In genomic region chr6:42138630-42139619, GRCh38 we compare ENCODE assay signal across 12 cellular contexts. TPM values are rescaled to one million over a fixed set of nuclear protein-coding genes. Genes with fewer than 3 reads are reported as not detected.
A peak's percentile ranks its signal among the peaks of the same experiment; 100 is the strongest.
DNase-seq lines count a peak whose midpoint lies in the region; ATAC-seq, FAIRE-seq and TF ChIP-seq lines count a peak whose summit lies in the region.
"Had no signal": no experiment of that assay in that cellular context is flagged by ENCODE, and none has a peak within 500 bp of the region (broad histone marks: within the 10 kb centered on the region; RNA-seq: fewer than 3 reads in every experiment).

No MANE protein-coding gene starts in this region.

- H3K79me1 ChIP-seq in H9 (ENCODE audit: insufficient read depth, low read depth, low read length, poor library complexity, severe bottlenecking) (no peaks in the 10 kb centered on the region), neuronal stem cell (ENCODE audit: low read depth, low read length) (no peaks in the 10 kb centered on the region)

- H3K23ac ChIP-seq in H9 (ENCODE audit: insufficient read length, low read depth, low read length) (no peak overlapping the region), neuronal stem cell (ENCODE audit: low read depth, low read length, poor library complexity) (no peak overlapping the region)

- POLR2A ChIA-PET in endothelial cell of umbilical vein (lab: Charles Lee): interaction anchor here (0.5 kb wide), 1 partner anchor 87 kb away, joined by 8 read pairs; no protein-coding TSS in a partner anchor

- no peaks in the 10 kb centered on the region for H3K9me3 Mint-ChIP-seq in H9
- no peaks in the 10 kb centered on the region for H3K9me3 Mint-ChIP-seq in activated T-cell treated with anti-CD3 and anti-CD28 coated beads, Interleukin-2, amount 50 U/mL, for 24 hours

- H3K9ac ChIP-seq in H9 (ENCODE audit: extremely low read depth, insufficient read length, low read length): no peak overlapping the region
- H3K9ac ChIP-seq in endothelial cell of umbilical vein (replicated peaks; ENCODE audit: extremely low read depth, insufficient read depth, low read length): no peak overlapping the region
- H3K9ac ChIP-seq in neuronal stem cell (ENCODE audit: low read depth, low read length, poor library complexity): no peak overlapping the region
- no peak overlapping the region for H3K9ac ChIP-seq in MM.1S (ENCODE audit: low read length)

- H3K27me3 ChIP-seq in H9 (ENCODE audit: insufficient read depth, low read length) (no peaks in the 10 kb centered on the region), endothelial cell of umbilical vein (ENCODE audit: control insufficient read depth in 2 of 2, insufficient read depth in 2 of 2, low read length in 2 of 2) (peaks cover 2% of the 10 kb centered on the region in 2 experiments), neuronal stem cell (ENCODE audit: control insufficient read depth in 3 of 3, insufficient read depth in 3 of 3, low read depth in 1 of 3, low read length in 3 of 3) (peaks cover 7 to 45% (median 35%) of the 10 kb centered on the region in 3 experiments), MM.1S (replicated peaks; ENCODE audit: insufficient read depth, low read length) (peaks cover 19% of the 10 kb centered on the region)

- H2BK5ac ChIP-seq in H9 (ENCODE audit: insufficient read length, low read length): no peak overlapping the region
- no peak overlapping the region for H2BK5ac ChIP-seq in neuronal stem cell (ENCODE audit: low read length)

- H3K4me1 ChIP-seq in H9 (ENCODE audit: insufficient read depth, low read length) (peaks cover 21% of the 10 kb centered on the region), endothelial cell of umbilical vein (ENCODE audit: control insufficient read depth, extremely low read depth, insufficient read depth, low read length) (peaks cover 22% of the 10 kb centered on the region), neuronal stem cell (ENCODE audit: control insufficient read depth in 2 of 2, insufficient read depth in 1 of 2, low read depth in 1 of 2, low read length in 2 of 2) (peaks cover 31 to 36% of the 10 kb centered on the region in 2 donors), MM.1S (ENCODE audit: low read length) (no peaks in the 10 kb centered on the region)

- FAIRE-seq in endothelial cell of umbilical vein (lab: Jason Lieb, UNC): peak; percentile 66
- FAIRE-seq: frontal cortex had no signal

- H3K27ac ChIP-seq in H9 (ENCODE audit: insufficient read length, low read depth, low read length) (peak overlapping the region; percentile 91), endothelial cell of umbilical vein (ENCODE audit: insufficient read depth, low read depth, low read length) (no peak overlapping the region), neuronal stem cell (replicated peaks; ENCODE audit: low read length) (peak overlapping the region; percentile 72), MM.1S (ENCODE audit: low read length) (no peak overlapping the region)

- H2AFZ ChIP-seq in H9 (ENCODE audit: low read length): no peak overlapping the region
- H2AFZ ChIP-seq in endothelial cell of umbilical vein (ENCODE audit: low read depth, low read length): peak overlapping the region; percentile 18
- peak overlapping the region; percentile 23 for H2AFZ ChIP-seq in neuronal stem cell (ENCODE audit: low read length)
- no peak overlapping the region for H2AFZ ChIP-seq in MM.1S (ENCODE audit: low read length)

- peaks cover 20% of the 10 kb centered on the region; the same call in 1 of the 2 replicates for H3K79me2 ChIP-seq in H9 (ENCODE audit: insufficient read depth, low read length)
- H3K79me2 ChIP-seq in endothelial cell of umbilical vein (ENCODE audit: control insufficient read depth, insufficient read depth, low read length): no peaks in the 10 kb centered on the region
- H3K79me2 ChIP-seq in MM.1S (ENCODE audit: low read length): no peaks in the 10 kb centered on the region

- H3K4me2 ChIP-seq in H9 (ENCODE audit: insufficient read depth, insufficient read length, low read length): no peak overlapping the region
- H3K4me2 ChIP-seq in endothelial cell of umbilical vein (ENCODE audit: insufficient read depth, low read length): no peak overlapping the region
- peak overlapping the region; percentile 12 for H3K4me2 ChIP-seq in neuronal stem cell (ENCODE audit: insufficient read depth, low read length, poor library complexity, severe bottlenecking)
- H3K4me2 ChIP-seq in MM.1S (ENCODE audit: low read depth, low read length): no peak overlapping the region

- no peak overlapping the region for H4K5ac ChIP-seq in H9 (ENCODE audit: insufficient read length, low read depth, low read length)

- no peak overlapping the region for H2BK15ac ChIP-seq in H9 (ENCODE audit: low read depth, low read length)
- no peak overlapping the region for H2BK15ac ChIP-seq in neuronal stem cell (ENCODE audit: low read length)

- no peaks in the 10 kb centered on the region for H3K9me2 ChIP-seq in MM.1S (replicated peaks; ENCODE audit: insufficient read depth, low read length)

- H4K8ac ChIP-seq in H9 (replicated peaks; ENCODE audit: insufficient read length, low read depth, low read length): no peak overlapping the region
- no peak overlapping the region for H4K8ac ChIP-seq in neuronal stem cell (ENCODE audit: low read depth, low read length)

- no peak overlapping the region for H3T11ph ChIP-seq in H9 (ENCODE audit: low read length)

- H4K20me1 ChIP-seq in H9 (ENCODE audit: control insufficient read depth, insufficient read depth, insufficient read length) (no peaks in the 10 kb centered on the region), endothelial cell of umbilical vein (replicated peaks; ENCODE audit: control insufficient read depth, extremely low read depth, insufficient read depth, low read length) (no peaks in the 10 kb centered on the region), MM.1S (ENCODE audit: insufficient read depth, low read length) (no peaks in the 10 kb centered on the region)

- peaks cover 1% of the 10 kb centered on the region; the same call in 1 of the 2 replicates for H3K27me3 Mint-ChIP-seq in H9 (ENCODE audit: low read depth)
- peaks cover 37% of the 10 kb centered on the region for H3K27me3 Mint-ChIP-seq in activated T-cell treated with anti-CD3 and anti-CD28 coated beads, Interleukin-2, amount 50 U/mL, for 24 hours

- no peaks in the 10 kb centered on the region for H3K9me1 ChIP-seq in endothelial cell of umbilical vein (replicated peaks; ENCODE audit: control insufficient read depth, extremely low read depth, insufficient read depth, low read length)

- H4K91ac ChIP-seq in H9 (ENCODE audit: insufficient read length, low read depth, low read length) (no peak overlapping the region), neuronal stem cell (ENCODE audit: low read depth, low read length, poor library complexity) (no peak overlapping the region)

- H3K56ac ChIP-seq in H9 (ENCODE audit: insufficient read length, low read depth, low read length): no peak overlapping the region

- H3K36me3 ChIP-seq in endothelial cell of umbilical vein (ENCODE audit: control insufficient read depth in 2 of 2, extremely low read depth in 1 of 2, insufficient read depth in 2 of 2, low read length in 2 of 2) (no peaks in the 10 kb centered on the region), neuronal stem cell (replicated peaks in 1 of 2; ENCODE audit: control insufficient read depth in 2 of 2, insufficient read depth in 2 of 2, low read length in 2 of 2) (no peaks in the 10 kb centered on the region), MM.1S (replicated peaks; ENCODE audit: insufficient read depth, low read length) (no peaks in the 10 kb centered on the region)

- H3K14ac ChIP-seq in H9 (ENCODE audit: insufficient read depth, low read length) (no peak overlapping the region), neuronal stem cell (ENCODE audit: low read length) (no peak overlapping the region)

- TF ChIP-seq POLR2A in endothelial cell of umbilical vein (IDR thresholded peaks at IDR 0.05; ENCODE audit: low read depth, low read length): no peak

- H3F3A ChIP-seq in MM.1S (ENCODE audit: insufficient read depth, low read length): no peaks in the 10 kb centered on the region

- dilution Hi-C loops in endothelial cell of umbilical vein (cut with MboI; ENCODE audit: extremely low pct_ligation_motif_present, low sequenced_read_pairs): no loop called here

- H3K4ac ChIP-seq in H9 (ENCODE audit: low read depth, low read length) (no peak overlapping the region), neuronal stem cell (ENCODE audit: low read length) (no peak overlapping the region)

- CTCF ChIA-PET in endothelial cell of umbilical vein (lab: Charles Lee): interaction anchor here (0.9 to 2.5 kb wide), 3 partner anchors 11 to 76 kb away, joined by 3 to 11 read pairs (median 4); no protein-coding TSS in a partner anchor

- BruUV-seq in endothelial cell of umbilical vein (replicated peaks; lab: Mats Ljungman, UMichigan): no TSS peak

- H3K4me3 Mint-ChIP-seq in H9: peak overlapping the region; percentile 34 to 82
- H3K4me3 Mint-ChIP-seq in activated T-cell treated with anti-CD3 and anti-CD28 coated beads, Interleukin-2, amount 50 U/mL, for 24 hours: no peak overlapping the region

- H2BK12ac ChIP-seq in H9 (ENCODE audit: insufficient read length, low read depth, low read length) (no peak overlapping the region), neuronal stem cell (ENCODE audit: low read length) (no peak overlapping the region)

- TF ChIP-seq CTCF in H9 (conservative IDR thresholded peaks at IDR 0.05): no peak
- TF ChIP-seq CTCF in endothelial cell of umbilical vein (IDR thresholded peaks at IDR 0.05; ENCODE audit: extremely low read depth in 1 of 2, insufficient read depth in 1 of 2, low read depth in 1 of 2, low read length in 2 of 2): no peak
- TF ChIP-seq CTCF in MM.1S (IDR thresholded peaks at IDR 0.05; ENCODE audit: low read length): no peak

- no CpG with 5 or more reads among the region's 9 CpGs for WGBS in H9 (ENCODE audit: extremely low coverage, insufficient read length, low lambda C conversion rate)
- no CpG with 5 or more reads among the region's 9 CpGs for WGBS in neuronal stem cell (ENCODE audit: extremely low coverage in 2 of 2, insufficient read length in 2 of 2, insufficient replicate concordance in 1 of 2), 2 donors

- H2BK120ac ChIP-seq in H9 (ENCODE audit: low read depth, low read length, poor library complexity, severe bottlenecking) (no peak overlapping the region), neuronal stem cell (ENCODE audit: low read depth, low read length) (no peak overlapping the region)

- peaks cover 5 to 28% (median 12%) of the 10 kb centered on the region in 3 experiments for H3K36me3 Mint-ChIP-seq in H9 (ENCODE audit: insufficient read depth in 1 of 3, low read depth in 3 of 3)
- no peaks in the 10 kb centered on the region for H3K36me3 Mint-ChIP-seq in activated T-cell treated with anti-CD3 and anti-CD28 coated beads, Interleukin-2, amount 50 U/mL, for 24 hours (ENCODE audit: low read depth)

- H3K9me3 ChIP-seq in H9 (ENCODE audit: control insufficient read depth, low read depth, low read length): no peaks in the 10 kb centered on the region
- no peaks in the 10 kb centered on the region for H3K9me3 ChIP-seq in endothelial cell of umbilical vein (replicated peaks; ENCODE audit: control insufficient read depth, insufficient read depth, low read length)
- no peaks in the 10 kb centered on the region for H3K9me3 ChIP-seq in neuronal stem cell (replicated peaks in 1 of 2; ENCODE audit: control insufficient read depth in 2 of 2, insufficient read depth in 1 of 2, low read depth in 1 of 2, low read length in 2 of 2)
- H3K9me3 ChIP-seq in MM.1S (replicated peaks; ENCODE audit: insufficient read depth, low read length): no peaks in the 10 kb centered on the region

- DNase-seq in H9 (peak; percentile 41), OCI-M1 (lab: John Stamatoyannopoulos, UW) (peak; percentile 44), endothelial cell of umbilical vein (ENCODE audit: low read depth, low spot score) (peak; percentile 28), neuronal stem cell (ENCODE audit: low spot score) (peak; percentile 58), dedifferentiated amniotic fluid mesenchymal stem cell (ENCODE audit: extremely low spot score) (no peak), MM.1S (no peak)
- no peak for DNase-seq in activated T-cell treated with anti-CD3 and anti-CD28 coated beads, Interleukin-2, amount 50 U/mL, for 24 hours
- DNase-seq: activated T-cell treated with anti-CD3 and anti-CD28 coated beads for 4 hours had no signal

- H3K4me1 Mint-ChIP-seq in H9: peaks cover 70 to 75% of the 10 kb centered on the region in 2 experiments
- peaks cover 16% of the 10 kb centered on the region for H3K4me1 Mint-ChIP-seq in activated T-cell treated with anti-CD3 and anti-CD28 coated beads, Interleukin-2, amount 50 U/mL, for 24 hours (ENCODE audit: low read depth)

- no peak overlapping the region for H2AK5ac ChIP-seq in H9 (ENCODE audit: insufficient read length, low read length)
- H2AK5ac ChIP-seq in neuronal stem cell (ENCODE audit: low read depth, low read length): peak overlapping the region; percentile 51

- intact Hi-C loops in endothelial cell of umbilical vein (cut with micrococcal nuclease): no loop called here

- H3K23me2 ChIP-seq in H9 (ENCODE audit: insufficient read length, low read depth, low read length, poor library complexity, severe bottlenecking): peaks cover 13% of the 10 kb centered on the region

- H3K27ac Mint-ChIP-seq in H9: peak overlapping the region; percentile 84 to 94 (median 86)
- H3K27ac Mint-ChIP-seq in activated T-cell treated with anti-CD3 and anti-CD28 coated beads, Interleukin-2, amount 50 U/mL, for 24 hours: no peak overlapping the region

- H3K18ac ChIP-seq in H9 (ENCODE audit: insufficient read length, low read depth, low read length): no peak overlapping the region
- peak overlapping the region; percentile 63 for H3K18ac ChIP-seq in neuronal stem cell (ENCODE audit: low read length)

- H3K4me3 ChIP-seq in endothelial cell of umbilical vein (replicated peaks in 1 of 3; ENCODE audit: insufficient read depth in 1 of 3, low read depth in 1 of 3, low read length in 3 of 3) (no peak overlapping the region), neuronal stem cell (ENCODE audit: low read length in 2 of 2) (no peak overlapping the region), MM.1S (ENCODE audit: low read length) (no peak overlapping the region)

- no peak overlapping the region for H2BK20ac ChIP-seq in H9 (ENCODE audit: low read depth, low read length, poor library complexity, severe bottlenecking)

- ATAC-seq in GM21360 (IDR thresholded peaks at IDR 0.05; ENCODE audit: unreplicated experiment): no peak

RNA-seq across cellular contexts. Expression of gene C6orf132, which starts 3.5 kb away (rescaled TPM):
- total RNA-seq in H9 (2021) (45.1 and 48.4 TPM in 2 replicates), endothelial cell of umbilical vein (0.07 and 0.71 TPM in 2 replicates)
- 0.15 and 0.54 TPM in 2 replicates for polyA plus RNA-seq in endothelial cell of umbilical vein
- polyA plus RNA-seq in endothelial cell of umbilical vein (2011; cell fraction: cytosol; rRNA removed): 0.10 and 0.32 TPM in 2 replicates
- 0.21 TPM in 1 of 2 replicates, not detected in the other for polyA plus RNA-seq in endothelial cell of umbilical vein (2011; cell fraction: nucleus; rRNA removed)
- polyA plus RNA-seq in endothelial cell of umbilical vein (2012): 0.28 and 0.78 TPM in 2 replicates
- not detected in 2 replicates for polyA minus RNA-seq in endothelial cell of umbilical vein
- polyA minus RNA-seq in endothelial cell of umbilical vein (2011; cell fraction: cytosol; rRNA and poly(A)+ RNA removed): not detected
- 0.58 TPM in 1 of 2 replicates, not detected in the other for polyA minus RNA-seq in endothelial cell of umbilical vein (2011; cell fraction: nucleus; rRNA and poly(A)+ RNA removed)
- polyA plus RNA-seq in neuronal stem cell (2013, experiment 1 of 2): 0.39 TPM
- polyA plus RNA-seq in neuronal stem cell (2013, experiment 2 of 2): 0.39 TPM
- total RNA-seq: mononuclear cell had no signal

RNA-seq across cellular contexts. Expression of gene GUCA1A, which starts 34.2 kb away (rescaled TPM):
- 16.5 and 17.2 TPM in 2 replicates for total RNA-seq in H9 (2021)
- 0.22 TPM in 1 of 2 replicates, not detected in the other for total RNA-seq in endothelial cell of umbilical vein
- 0.04 and 0.21 TPM in 2 replicates for polyA plus RNA-seq in endothelial cell of umbilical vein
- 0.12 and 0.13 TPM in 2 replicates for polyA plus RNA-seq in endothelial cell of umbilical vein (2011; cell fraction: cytosol; rRNA removed)
- polyA plus RNA-seq in endothelial cell of umbilical vein (2011; cell fraction: nucleus; rRNA removed): 0.09 TPM in 1 of 2 replicates, not detected in the other
- polyA plus RNA-seq in endothelial cell of umbilical vein (2012): not detected in 2 replicates
- polyA minus RNA-seq in endothelial cell of umbilical vein: 0.28 TPM in 1 of 2 replicates, not detected in the other
- polyA minus RNA-seq in endothelial cell of umbilical vein (2011; cell fraction: cytosol; rRNA and poly(A)+ RNA removed): not detected
- not detected in 2 replicates for polyA minus RNA-seq in endothelial cell of umbilical vein (2011; cell fraction: nucleus; rRNA and poly(A)+ RNA removed)
- 2.2 TPM for polyA plus RNA-seq in neuronal stem cell (2013, experiment 1 of 2)
- 2.8 TPM for polyA plus RNA-seq in neuronal stem cell (2013, experiment 2 of 2)
- total RNA-seq: LHCN-M2, mononuclear cell had no signal

RNA-seq across cellular contexts. Expression of gene GUCA1B, which starts 55.8 kb away (rescaled TPM):
- 1.1 and 1.3 TPM in 2 replicates for total RNA-seq in H9 (2021)
- total RNA-seq in endothelial cell of umbilical vein: 0.60 and 1.1 TPM in 2 replicates
- 0.19 TPM in 1 of 2 replicates, not detected in the other for polyA plus RNA-seq in endothelial cell of umbilical vein
- polyA plus RNA-seq in endothelial cell of umbilical vein (2011; cell fraction: cytosol; rRNA removed): 0.24 and 0.31 TPM in 2 replicates
- 0.42 and 0.46 TPM in 2 replicates for polyA plus RNA-seq in endothelial cell of umbilical vein (2011; cell fraction: nucleus; rRNA removed)
- 0.38 TPM in 1 of 2 replicates, not detected in the other for polyA plus RNA-seq in endothelial cell of umbilical vein (2012)
- polyA minus RNA-seq in endothelial cell of umbilical vein: 0.17 TPM in 1 of 2 replicates, not detected in the other
- polyA minus RNA-seq in endothelial cell of umbilical vein (2011; cell fraction: cytosol; rRNA and poly(A)+ RNA removed): not detected
- polyA minus RNA-seq in endothelial cell of umbilical vein (2011; cell fraction: nucleus; rRNA and poly(A)+ RNA removed): not detected in 2 replicates
- 1.2 TPM for polyA plus RNA-seq in neuronal stem cell (2013, experiment 1 of 2)
- 1.3 TPM for polyA plus RNA-seq in neuronal stem cell (2013, experiment 2 of 2)

Comparison
In these comparisons a context has a peak if more than half of its experiments do, and no peak if none do; other contexts are left out.
1. DNase-seq: peak in H9 (single experiment), OCI-M1 (single experiment), endothelial cell of umbilical vein (single experiment) and neuronal stem cell (single experiment); none in activated T-cell treated with anti-CD3 and anti-CD28 coated beads, Interleukin-2, amount 50 U/mL, for 24 hours (single experiment), dedifferentiated amniotic fluid mesenchymal stem cell (single experiment) and MM.1S (single experiment).
2. H2AFZ ChIP-seq: peak in endothelial cell of umbilical vein (single experiment) and neuronal stem cell (single experiment); none in H9 (single experiment) and MM.1S (single experiment).
3. H3K27ac ChIP-seq: peak in H9 (single experiment) and neuronal stem cell (single experiment); none in endothelial cell of umbilical vein (single experiment) and MM.1S (single experiment).
4. RNA of gene C6orf132, which starts 3.5 kb away (total RNA-seq): 45.1 to 48.4 TPM in H9; 0.07 to 0.71 TPM in endothelial cell of umbilical vein; every median in the first group is over 10 times any median in the second.
5. RNA of gene GUCA1A, which starts 34.2 kb away (total RNA-seq): 16.5 to 17.2 TPM in H9; 0.22 TPM in endothelial cell of umbilical vein; every median in the first group is over 10 times any median in the second.